26 cellular contexts compared by ENCODE assay signal in the genomic region with DNA sequence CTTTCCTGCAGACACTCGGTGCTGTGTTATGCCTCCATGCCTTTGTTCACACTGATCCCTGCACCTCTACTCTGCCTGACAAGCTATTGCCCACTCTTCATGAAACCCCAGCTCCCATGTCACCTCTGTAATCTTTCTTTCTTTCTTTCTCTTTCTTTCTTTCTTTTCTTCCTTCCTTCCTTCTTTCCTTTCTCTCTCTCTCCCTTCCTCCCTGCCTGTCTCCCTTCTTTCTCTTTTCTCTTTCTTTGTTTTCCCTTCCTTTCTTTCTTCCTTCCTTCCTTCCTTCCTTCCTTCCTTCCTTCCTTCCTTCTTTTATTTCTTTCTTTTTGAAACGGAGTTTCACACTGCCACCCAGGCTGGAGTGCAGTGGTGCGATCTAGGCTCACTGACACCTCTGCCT. TPM values are rescaled to one million over a fixed set of nuclear protein-coding genes. Genes with fewer than 3 reads are reported as not detected.
DNase-seq lines count a peak whose midpoint lies in the region; FAIRE-seq and TF ChIP-seq lines count a peak whose summit lies in the region.
"Had no signal": no experiment of that assay in that cellular context is flagged by ENCODE, and none has a peak within 500 bp of the region (broad histone marks: within the 10 kb centered on the region; RNA-seq: fewer than 3 reads in every experiment).

No MANE protein-coding gene starts in this region.

- TF ChIP-seq CTCF in HEK293 (tag by site-specific recombination; IDR thresholded peaks at IDR 0.05) (no peak), H1 (IDR thresholded peaks at IDR 0.05; ENCODE audit: control extremely low read depth in 1 of 3, insufficient read depth in 1 of 3, low read depth in 1 of 3, low read length in 3 of 3) (no peak), neural crest cell (conservative IDR thresholded peaks at IDR 0.05) (no peak), Calu3 (IDR thresholded peaks at IDR 0.05; ENCODE audit: unreplicated experiment) (no peak)

- DNase-seq in HEK293T (ENCODE audit: extremely low spot score) (no peak), H1 (ENCODE audit: low read depth in 1 of 2, low spot score in 2 of 2) (no peak), neural crest cell (ENCODE audit: low read depth, low spot score) (no peak), Calu3 (no peak), NCI-H2107 (lab: John Stamatoyannopoulos, UW) (no peak)
- DNase-seq in effector memory CD4-positive, alpha-beta T cell = no peak
- DNase-seq: 8988T; ACHN; BE2C; C1 segment of cervical spinal cord; CD4-positive, alpha-beta memory T cell; CD4-positive, CD25-positive, alpha-beta regulatory T cell; CD8-positive, alpha-beta memory T cell; COR-L47; DMS79 treated with DMSO at 0.1 percent for 48 hours; GF-D8 had no signal

- H3K18ac ChIP-seq in H1 (ENCODE audit: extremely low read depth, low read length) = no peak overlapping the region

- H2AK5ac ChIP-seq in H1 (ENCODE audit: low read depth, low read length) = no peak overlapping the region

- 88% methylated on average over 2 of the region's 3 CpGs; no CpG with 5 or more reads in 1 of the 2 experiments for WGBS in H1 (ENCODE audit: extremely low coverage in 1 of 2, insufficient coverage in 1 of 2, insufficient read length in 1 of 2, insufficient replicate concordance in 2 of 2, low coverage in 1 of 2, low lambda C conversion rate in 2 of 2, missing lambda C conversion rate in 1 of 2), 2 experiments

- H3K4ac ChIP-seq in H1 (replicated peaks; ENCODE audit: insufficient read length, low read depth, low read length) = no peak overlapping the region

- H2BK120ac ChIP-seq in H1 (replicated peaks; ENCODE audit: low read depth, low read length) = no peak overlapping the region

- no peak for TF ChIP-seq POLR2A in H1 (IDR thresholded peaks at IDR 0.05; ENCODE audit: control extremely low read depth in 1 of 2, low read depth in 2 of 2, low read length in 2 of 2)

- H3K27ac ChIP-seq in HEK293 (ENCODE audit: extremely low read depth, low read depth, low read length) (no peak overlapping the region), H1 (ENCODE audit: low read depth, low read length) (no peak overlapping the region)
- H3K27ac ChIP-seq in effector memory CD4-positive, alpha-beta T cell (ENCODE audit: insufficient read depth, low read length, poor library complexity, severe bottlenecking) = no peak overlapping the region
- H3K27ac ChIP-seq: BLaER1 had no signal

- H3K4me2 ChIP-seq in H1 (ENCODE audit: insufficient read depth in 1 of 2, low read depth in 2 of 2, low read length in 2 of 2) = no peak overlapping the region
- H3K4me2 ChIP-seq: BLaER1 had no signal

- H3K27me3 ChIP-seq in H1 (replicated peaks in 1 of 4; ENCODE audit: control insufficient read depth in 3 of 4, extremely low read depth in 1 of 4, insufficient read depth in 3 of 4, low read length in 3 of 4) = no peaks in the 10 kb centered on the region
- no peaks in the 10 kb centered on the region for H3K27me3 ChIP-seq in effector memory CD4-positive, alpha-beta T cell (replicated peaks; ENCODE audit: control insufficient read depth, insufficient read depth, low read length, poor library complexity, severe bottlenecking)
- H3K27me3 ChIP-seq: BE2C had no signal

- H3K36me3 Mint-ChIP-seq in neural crest cell (ENCODE audit: low read depth) (peaks cover 6% of the 10 kb centered on the region), Calu3 (ENCODE audit: insufficient read depth, unreplicated experiment) (peaks cover 7% of the 10 kb centered on the region)

- no peak overlapping the region for H3K14ac ChIP-seq in H1 (ENCODE audit: insufficient read length)

- no peak overlapping the region for H3K9ac ChIP-seq in H1 (replicated peaks in 1 of 4; ENCODE audit: extremely low read depth in 1 of 4, low read depth in 3 of 4, low read length in 3 of 4)
- H3K9ac ChIP-seq: BLaER1 had no signal

- no peak overlapping the region for H2BK12ac ChIP-seq in H1 (ENCODE audit: low read depth, low read length)

- H3K27me3 Mint-ChIP-seq in neural crest cell (ENCODE audit: low read depth) (no peaks in the 10 kb centered on the region), Calu3 (ENCODE audit: unreplicated experiment) (peaks cover 14% of the 10 kb centered on the region)
- H3K27me3 Mint-ChIP-seq: CD4-positive, alpha-beta memory T cell; CD4-positive, CD25-positive, alpha-beta regulatory T cell had no signal

- BruUV-seq in Calu3 (replicated peaks; lab: Mats Ljungman, UMichigan) = no TSS peak

- H3K4me1 ChIP-seq in HEK293 (ENCODE audit: control insufficient read depth, insufficient read depth, low read length) = no peaks in the 10 kb centered on the region
- no peaks in the 10 kb centered on the region for H3K4me1 ChIP-seq in H1 (replicated peaks in 1 of 4; ENCODE audit: control insufficient read depth in 3 of 4, insufficient read depth in 4 of 4, low read length in 3 of 4)
- no peaks in the 10 kb centered on the region for H3K4me1 ChIP-seq in effector memory CD4-positive, alpha-beta T cell (ENCODE audit: control insufficient read depth, insufficient read depth, low read length, poor library complexity, severe bottlenecking)
- H3K4me1 ChIP-seq: BE2C, BLaER1 had no signal

- POLR2A ChIA-PET in HEK293 (lab: Yijun Ruan, JAX) = no interaction called here
- POLR2A ChIA-PET in HEK293T (lab: Yijun Ruan, JAX) = no interaction called here
- POLR2A ChIA-PET in H1 (lab: Charles Lee; ENCODE audit: partially characterized antibody) = no interaction called here

- H4K5ac ChIP-seq in H1 (ENCODE audit: insufficient read length, low read depth, low read length) = no peak overlapping the region

- H3K36me3 ChIP-seq in HEK293 (ENCODE audit: control insufficient read depth in 2 of 2, insufficient read depth in 1 of 2, low read length in 2 of 2) (peaks cover 0 to 11% of the 10 kb centered on the region in 2 experiments; a peak in 1 of 3 replicates), H1 (ENCODE audit: control insufficient read depth in 2 of 4, insufficient read depth in 4 of 4, low read length in 3 of 4) (peaks cover 0 to 9% (median 3%) of the 10 kb centered on the region in 4 experiments; a peak in 5 of 8 replicates)
- no peaks in the 10 kb centered on the region for H3K36me3 ChIP-seq in effector memory CD4-positive, alpha-beta T cell (ENCODE audit: control insufficient read depth, insufficient read depth, low read length)
- H3K36me3 ChIP-seq: BE2C had no signal

- intact Hi-C loops in Calu3 (cut with micrococcal nuclease; ENCODE audit: unreplicated experiment) = no loop called here

- no peak overlapping the region for H4K8ac ChIP-seq in H1 (ENCODE audit: extremely low read depth, insufficient read depth, low read length)

- H3K9me3 ChIP-seq in HEK293 (ENCODE audit: control insufficient read depth, insufficient read depth, low read depth, low read length) = no peaks in the 10 kb centered on the region
- no peaks in the 10 kb centered on the region for H3K9me3 ChIP-seq in H1 (ENCODE audit: insufficient read depth in 2 of 2, low read depth in 1 of 2, low read length in 1 of 2)
- no peaks in the 10 kb centered on the region for H3K9me3 ChIP-seq in effector memory CD4-positive, alpha-beta T cell (ENCODE audit: control insufficient read depth, low read length)
- H3K9me3 ChIP-seq: BE2C, BLaER1 had no signal

- H3K79me1 ChIP-seq in H1 (ENCODE audit: low read depth, low read length) = no peaks in the 10 kb centered on the region

- CTCF ChIA-PET in HEK293 (lab: Yijun Ruan, JAX) (interaction anchor here (0.6 kb wide), 1 partner anchor 11 kb away, joined by 3 read pairs; no protein-coding TSS in a partner anchor), HEK293T (lab: Yijun Ruan, JAX) (no interaction called here), H1 (lab: Charles Lee; ENCODE audit: partially characterized antibody) (no interaction called here), Calu3 (lab: Charles Lee) (interaction anchor here (1.0 kb wide), 1 partner anchor 53 kb away, joined by 3 read pairs; no protein-coding TSS in a partner anchor)

- H2BK5ac ChIP-seq in H1 (ENCODE audit: low read depth, low read length) = no peak overlapping the region

- peak overlapping the region; percentile 40 for H4K91ac ChIP-seq in H1 (replicated peaks; ENCODE audit: insufficient read length, low read length)

- H3K23me2 ChIP-seq in H1 (ENCODE audit: low read depth, low read length) = no peaks in the 10 kb centered on the region

- H3K9me3 Mint-ChIP-seq in neural crest cell (peaks cover 2% of the 10 kb centered on the region), Calu3 (ENCODE audit: low read depth, unreplicated experiment) (no peaks in the 10 kb centered on the region)
- H3K9me3 Mint-ChIP-seq: CD8-positive, alpha-beta memory T cell had no signal

- H3K4me3 ChIP-seq in HEK293 (ENCODE audit: low read depth, low read length) (no peak overlapping the region), H1 (ENCODE audit: extremely low read depth in 1 of 4, insufficient read depth in 2 of 4, low read depth in 3 of 4, low read length in 4 of 4) (no peak overlapping the region)
- H3K4me3 ChIP-seq in effector memory CD4-positive, alpha-beta T cell (ENCODE audit: insufficient read depth, low read depth, low read length, poor library complexity, severe bottlenecking) = no peak overlapping the region
- H3K4me3 ChIP-seq: BLaER1 had no signal

- no peak overlapping the region for H2BK15ac ChIP-seq in H1 (ENCODE audit: low read length)

- H3K4me1 Mint-ChIP-seq in neural crest cell = no peaks in the 10 kb centered on the region
- no peaks in the 10 kb centered on the region for H3K4me1 Mint-ChIP-seq in Calu3 (ENCODE audit: low read depth, unreplicated experiment)
- H3K4me1 Mint-ChIP-seq: CD4-positive, alpha-beta memory T cell; CD8-positive, alpha-beta memory T cell had no signal

- H4K20me1 ChIP-seq in H1 (replicated peaks in 1 of 2; ENCODE audit: control insufficient read depth in 1 of 2, insufficient read depth in 2 of 2, low read length in 2 of 2) = no peaks in the 10 kb centered on the region
- H4K20me1 ChIP-seq: BLaER1 had no signal

- no peak overlapping the region for H2AFZ ChIP-seq in H1 (ENCODE audit: low read length)

- no peak overlapping the region for H3K56ac ChIP-seq in H1 (replicated peaks; ENCODE audit: insufficient read length, low read depth, low read length)

- H3K4me3 Mint-ChIP-seq in neural crest cell (no peak overlapping the region), Calu3 (ENCODE audit: low read depth, unreplicated experiment) (no peak overlapping the region)
- H3K4me3 Mint-ChIP-seq: CD14-positive monocyte; CD4-positive, alpha-beta memory T cell; CD4-positive, CD25-positive, alpha-beta regulatory T cell; CD8-positive, alpha-beta memory T cell had no signal

- TF ChIP-seq EP300 in H1 (IDR thresholded peaks at IDR 0.05; ENCODE audit: borderline replicate concordance in 1 of 2, low read depth in 2 of 2, low read length in 2 of 2) = no peak

- no peak for TF ChIP-seq RAD21 in H1 (IDR thresholded peaks at IDR 0.05 in 1 of 2, conservative IDR thresholded peaks at IDR 0.05 in 1 of 2; ENCODE audit: low read depth in 2 of 2, low read length in 2 of 2)

- H3K23ac ChIP-seq in H1 (ENCODE audit: insufficient read length) = no peak overlapping the region

- H3K79me2 ChIP-seq in H1 (ENCODE audit: control insufficient read depth in 1 of 2, insufficient read depth in 2 of 2, low read length in 2 of 2) = no peaks in the 10 kb centered on the region

- H3K27ac Mint-ChIP-seq in neural crest cell (ENCODE audit: unreplicated experiment) (peak overlapping the region; percentile 43), Calu3 (ENCODE audit: unreplicated experiment) (no peak overlapping the region)

- no peak overlapping the region for H2BK20ac ChIP-seq in H1 (ENCODE audit: low read length)

- no peak for FAIRE-seq in H1 (lab: Jason Lieb, UNC)
- FAIRE-seq: A204.1, D721Med, G401.6, GM12891, GM19239 had no signal

RNA-seq across cellular contexts. Expression of a gene that starts 12.5 kb away (rescaled TPM):
- total RNA-seq in H1 (2021; fragmentation: NEBNext Ultra II Directional; extraction: Animal tissue kit (Norgen Biotek cat#: 25700)) = not detected in 2 replicates
- 0.06 and 0.14 TPM in 2 replicates for polyA plus RNA-seq in H1 (2011; rRNA removed)
- polyA plus RNA-seq in H1 (2011; cell fraction: cytosol; rRNA removed) = 0.09 TPM
- 0.13 TPM for polyA plus RNA-seq in H1 (2011; cell fraction: nucleus; rRNA removed)
- 0.13 TPM in 1 of 4 replicates, not detected in the others for polyA plus RNA-seq in H1 (2012, experiment 1 of 2)
- not detected for polyA plus RNA-seq in H1 (2012, experiment 2 of 2)
- polyA plus RNA-seq in H1 (2013, experiment 1 of 2) = 0.06 TPM
- polyA plus RNA-seq in H1 (2013, experiment 2 of 2) = 0.04 TPM
- polyA minus RNA-seq in H1 (2011; rRNA and poly(A)+ RNA removed) = 0.13 TPM in 1 of 2 replicates, not detected in the other
- polyA minus RNA-seq in H1 (2011; cell fraction: cytosol; rRNA and poly(A)+ RNA removed) = not detected
- not detected for polyA minus RNA-seq in H1 (2011; cell fraction: nucleus; rRNA and poly(A)+ RNA removed)
- total RNA-seq in neural crest cell (12.3 and 12.4 TPM in 2 replicates), Calu3 (2022) (80.4 and 96.9 TPM in 2 replicates)
- total RNA-seq: A673; CD4-positive, alpha-beta memory T cell; CD4-positive, CD25-positive, alpha-beta regulatory T cell; CD8-positive, alpha-beta memory T cell had no signal
- polyA plus RNA-seq: AG04450; CD14-positive monocyte; CD4-positive, alpha-beta memory T cell; CD4-positive, CD25-positive, alpha-beta regulatory T cell; CD8-positive, alpha-beta memory T cell had no signal

RNA-seq across cellular contexts. Expression of a gene that starts 18.5 kb away (rescaled TPM):
- total RNA-seq in H1 (2021; fragmentation: NEBNext Ultra II Directional; extraction: Animal tissue kit (Norgen Biotek cat#: 25700)) = 82.0 and 86.4 TPM in 2 replicates
- polyA plus RNA-seq in H1 (2011; rRNA removed) = 56.7 and 79.2 TPM in 2 replicates
- 55.3 TPM for polyA plus RNA-seq in H1 (2011; cell fraction: cytosol; rRNA removed)
- 179 TPM for polyA plus RNA-seq in H1 (2011; cell fraction: nucleus; rRNA removed)
- 64.8 to 71.3 TPM (median 70.1 TPM) in 4 replicates for polyA plus RNA-seq in H1 (2012, experiment 1 of 2)
- polyA plus RNA-seq in H1 (2012, experiment 2 of 2) = 54.6 TPM
- polyA plus RNA-seq in H1 (2013, experiment 1 of 2) = 42.3 TPM
- polyA plus RNA-seq in H1 (2013, experiment 2 of 2) = 36.4 TPM
- polyA minus RNA-seq in H1 (2011; rRNA and poly(A)+ RNA removed) = 105 and 113 TPM in 2 replicates
- polyA minus RNA-seq in H1 (2011; cell fraction: cytosol; rRNA and poly(A)+ RNA removed) = 68.3 TPM
- polyA minus RNA-seq in H1 (2011; cell fraction: nucleus; rRNA and poly(A)+ RNA removed) = 65.1 TPM
- total RNA-seq in neural crest cell (85.2 and 87.1 TPM in 2 replicates), Calu3 (2022) (42.9 and 45.7 TPM in 2 replicates)

RNA-seq across cellular contexts. Expression of a gene that starts 48.0 kb away (rescaled TPM):
- 728 and 778 TPM in 2 replicates for total RNA-seq in H1 (2021; fragmentation: NEBNext Ultra II Directional; extraction: Animal tissue kit (Norgen Biotek cat#: 25700))
- 641 and 784 TPM in 2 replicates for polyA plus RNA-seq in H1 (2011; rRNA removed)
- polyA plus RNA-seq in H1 (2011; cell fraction: cytosol; rRNA removed) = 440 TPM
- polyA plus RNA-seq in H1 (2011; cell fraction: nucleus; rRNA removed) = 1,046 TPM
- 700 to 786 TPM (median 753 TPM) in 4 replicates for polyA plus RNA-seq in H1 (2012, experiment 1 of 2)
- 178 TPM for polyA plus RNA-seq in H1 (2012, experiment 2 of 2)
- polyA plus RNA-seq in H1 (2013, experiment 1 of 2) = 489 TPM
- 459 TPM for polyA plus RNA-seq in H1 (2013, experiment 2 of 2)
- polyA minus RNA-seq in H1 (2011; rRNA and poly(A)+ RNA removed) = 670 and 754 TPM in 2 replicates
- polyA minus RNA-seq in H1 (2011; cell fraction: cytosol; rRNA and poly(A)+ RNA removed) = 360 TPM
- polyA minus RNA-seq in H1 (2011; cell fraction: nucleus; rRNA and poly(A)+ RNA removed) = 353 TPM
- 990 and 1,032 TPM in 2 replicates for total RNA-seq in neural crest cell
- 520 and 576 TPM in 2 replicates for total RNA-seq in Calu3 (2022)

Comparison
In these comparisons a context has a peak if more than half of its experiments do, and no peak if none do; other contexts are left out.
1. RNA of a gene that starts 12.5 kb away (total RNA-seq): 80.4 to 96.9 TPM in Calu3 and 12.3 to 12.4 TPM in neural crest cell; not detected in H1; every median in the first group is over 10 times any median in the second.
2. CTCF ChIA-PET loops: an anchor here in HEK293 (0.6 kb wide) and Calu3 (1.0 kb wide); none called in HEK293T and H1.